ENCODE assay signal across 1 cellular context in the genomic region with DNA sequence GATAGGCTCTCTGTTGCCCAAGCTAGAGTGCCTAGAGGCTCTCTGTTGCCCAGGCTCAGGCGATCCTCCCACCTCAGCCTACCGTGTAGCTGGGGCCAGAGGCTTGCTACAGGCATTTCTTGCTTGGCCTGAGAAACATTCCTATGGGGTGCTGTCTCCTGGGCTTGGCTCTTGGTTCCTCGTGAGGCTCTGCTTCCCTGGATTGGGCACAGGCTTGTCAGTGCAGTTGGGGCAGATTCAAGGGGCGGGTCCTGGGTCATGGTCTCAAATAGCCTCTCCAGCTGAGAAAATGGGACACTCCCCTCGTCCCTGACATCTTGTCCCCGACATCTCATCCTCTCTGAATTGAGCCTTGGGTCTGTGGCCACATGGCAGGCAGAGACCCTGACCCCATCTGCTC.
TF ChIP-seq lines count a peak whose summit lies in the region.

No MANE protein-coding gene starts in this region.

TF ChIP-seq in GM12878, 131 proteins besides CTCF, POLR2A, EP300 and RAD21:
- TF ChIP-seq BMI1 (IDR thresholded peaks at IDR 0.05; ENCODE audit: borderline replicate concordance): no peak
- no peak for TF ChIP-seq CBFB (IDR thresholded peaks at IDR 0.05; ENCODE audit: low read depth)
- TF ChIP-seq SREBF2 (IDR thresholded peaks at IDR 0.05; ENCODE audit: low read length): no peak
- TF ChIP-seq NFXL1 (IDR thresholded peaks at IDR 0.05; ENCODE audit: borderline replicate concordance): no peak
- TF ChIP-seq, protein P1, sequence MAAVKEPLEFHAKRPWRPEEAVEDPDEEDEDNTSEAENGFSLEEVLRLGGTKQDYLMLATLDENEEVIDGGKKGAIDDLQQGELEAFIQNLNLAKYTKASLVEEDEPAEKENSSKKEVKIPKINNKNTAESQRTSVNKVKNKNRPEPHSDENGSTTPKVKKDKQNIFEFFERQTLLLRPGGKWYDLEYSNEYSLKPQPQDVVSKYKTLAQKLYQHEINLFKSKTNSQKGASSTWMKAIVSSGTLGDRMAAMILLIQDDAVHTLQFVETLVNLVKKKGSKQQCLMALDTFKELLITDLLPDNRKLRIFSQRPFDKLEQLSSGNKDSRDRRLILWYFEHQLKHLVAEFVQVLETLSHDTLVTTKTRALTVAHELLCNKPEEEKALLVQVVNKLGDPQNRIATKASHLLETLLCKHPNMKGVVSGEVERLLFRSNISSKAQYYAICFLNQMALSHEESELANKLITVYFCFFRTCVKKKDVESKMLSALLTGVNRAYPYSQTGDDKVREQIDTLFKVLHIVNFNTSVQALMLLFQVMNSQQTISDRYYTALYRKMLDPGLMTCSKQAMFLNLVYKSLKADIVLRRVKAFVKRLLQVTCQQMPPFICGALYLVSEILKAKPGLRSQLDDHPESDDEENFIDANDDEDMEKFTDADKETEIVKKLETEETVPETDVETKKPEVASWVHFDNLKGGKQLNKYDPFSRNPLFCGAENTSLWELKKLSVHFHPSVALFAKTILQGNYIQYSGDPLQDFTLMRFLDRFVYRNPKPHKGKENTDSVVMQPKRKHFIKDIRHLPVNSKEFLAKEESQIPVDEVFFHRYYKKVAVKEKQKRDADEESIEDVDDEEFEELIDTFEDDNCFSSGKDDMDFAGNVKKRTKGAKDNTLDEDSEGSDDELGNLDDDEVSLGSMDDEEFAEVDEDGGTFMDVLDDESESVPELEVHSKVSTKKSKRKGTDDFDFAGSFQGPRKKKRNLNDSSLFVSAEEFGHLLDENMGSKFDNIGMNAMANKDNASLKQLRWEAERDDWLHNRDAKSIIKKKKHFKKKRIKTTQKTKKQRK (IDR thresholded peaks at IDR 0.05; ENCODE audit: low read depth, low read length): no peak
- TF ChIP-seq TCF12 (IDR thresholded peaks at IDR 0.05; ENCODE audit: low read depth, low read length): no peak
- TF ChIP-seq RAD51 (IDR thresholded peaks at IDR 0.05): no peak
